Comparison of ENCODE assay signal across 9 cellular contexts in the genomic region with DNA sequence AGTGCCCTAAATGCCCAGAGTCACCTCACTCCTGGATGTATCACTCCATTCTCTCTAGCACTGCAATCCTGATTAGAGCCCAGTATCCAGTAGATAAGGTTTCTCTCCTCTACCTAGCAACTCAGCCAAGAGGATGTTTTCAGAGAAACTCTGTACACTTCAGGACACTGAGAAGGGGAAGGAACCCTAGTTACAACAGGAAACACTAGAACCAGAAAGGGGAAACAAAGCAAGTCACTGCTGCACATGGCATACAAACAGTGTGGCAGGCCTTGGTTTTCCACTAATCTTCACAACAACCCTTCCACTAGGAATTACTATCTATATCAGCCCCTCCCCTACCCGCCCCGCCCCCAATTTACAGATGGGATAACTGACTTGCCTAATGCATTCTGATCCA. TPM values are rescaled to one million over a fixed set of nuclear protein-coding genes. Genes with fewer than 3 reads are reported as not detected.
A peak's percentile ranks its signal among the peaks of the same experiment; 100 is the strongest.
DNase-seq lines count a peak whose midpoint lies in the region; ATAC-seq and TF ChIP-seq lines count a peak whose summit lies in the region.
"Had no signal": no experiment of that assay in that cellular context is flagged by ENCODE, and none has a peak within 500 bp of the region (broad histone marks: within the 10 kb centered on the region; RNA-seq: fewer than 3 reads in every experiment).

No MANE protein-coding gene starts in this region.

- H3K18ac ChIP-seq in mesenchymal stem cell (ENCODE audit: low read depth in 1 of 2, low read length in 2 of 2): no peak overlapping the region

- peaks cover 34 to 63% (median 55%) of the 10 kb centered on the region in 4 donors for H3K4me1 Mint-ChIP-seq in CD4-positive, CD25-positive, alpha-beta regulatory T cell
- H3K4me1 Mint-ChIP-seq in HFFc6 (ENCODE audit: low read depth): peaks cover 36% of the 10 kb centered on the region
- H3K4me1 Mint-ChIP-seq in WTC11: peaks cover 8% of the 10 kb centered on the region; the same call in 1 of the 2 replicates

- no peak overlapping the region for H3K14ac ChIP-seq in mesenchymal stem cell (ENCODE audit: low read length in 2 of 2)

- no peak overlapping the region for H4K8ac ChIP-seq in mesenchymal stem cell (ENCODE audit: low read length)

- POLR2A ChIA-PET in WTC11 (lab: Charles Lee): no interaction called here

- peaks cover 7% of the 10 kb centered on the region for H3K27me3 Mint-ChIP-seq in CD4-positive, CD25-positive, alpha-beta regulatory T cell
- H3K27me3 Mint-ChIP-seq in HFFc6 (ENCODE audit: insufficient read depth): no peaks in the 10 kb centered on the region
- H3K27me3 Mint-ChIP-seq in WTC11 (ENCODE audit: low read depth): no peaks in the 10 kb centered on the region

- H2BK120ac ChIP-seq in mesenchymal stem cell (ENCODE audit: low read depth, low read length): no peak overlapping the region

- peaks cover 10% of the 10 kb centered on the region for H3K36me3 ChIP-seq in CD4-positive, CD25-positive, alpha-beta regulatory T cell (ENCODE audit: control insufficient read depth, insufficient read depth, low read length)
- H3K36me3 ChIP-seq in mesenchymal stem cell (ENCODE audit: control insufficient read depth in 1 of 2, insufficient read depth in 2 of 2, low read depth in 1 of 2, low read length in 2 of 2): peaks cover 5 to 27% of the 10 kb centered on the region in 2 experiments

- WGBS in mesenchymal stem cell: no CpG with 5 or more reads among the region's 2 CpGs

- H3K27ac Mint-ChIP-seq in CD4-positive, CD25-positive, alpha-beta regulatory T cell: peak overlapping the region in 2 of 3 donors; percentile 34 to 54
- H3K27ac Mint-ChIP-seq in HFFc6: peak overlapping the region; percentile 44
- H3K27ac Mint-ChIP-seq in WTC11: no peak overlapping the region

- peaks cover 13% of the 10 kb centered on the region for H3K79me1 ChIP-seq in mesenchymal stem cell (replicated peaks; ENCODE audit: low read length, poor library complexity, severe bottlenecking)

- peak overlapping the region; percentile 95 to 99 (median 98) for H3K4me3 Mint-ChIP-seq in CD4-positive, CD25-positive, alpha-beta regulatory T cell
- peak overlapping the region; percentile 93 for H3K4me3 Mint-ChIP-seq in HFFc6
- peak overlapping the region; percentile 86; the same call in 1 of the 2 replicates for H3K4me3 Mint-ChIP-seq in WTC11

- no peak overlapping the region for H2BK12ac ChIP-seq in mesenchymal stem cell (ENCODE audit: low read length in 2 of 2)

- ATAC-seq in CD4-positive, CD25-positive, alpha-beta regulatory T cell (ENCODE audit: low read depth in 2 of 2): no peak
- ATAC-seq in WTC11 (no peak), GM18502 (IDR thresholded peaks at IDR 0.05; ENCODE audit: poor library complexity, unreplicated experiment) (no peak), HG03139 (IDR thresholded peaks at IDR 0.05; ENCODE audit: unreplicated experiment) (no peak)

- H4K91ac ChIP-seq in mesenchymal stem cell (ENCODE audit: low read length): peak overlapping the region; percentile 27

- DNase-seq in CD4-positive, CD25-positive, alpha-beta regulatory T cell: peak in 1 of 3 donors; percentile 37
- DNase-seq in HFFc6: no peak
- no peak for DNase-seq in WTC11 (ENCODE audit: low spot score)
- no peak for DNase-seq in mesenchymal stem cell
- DNase-seq in A172 (ENCODE audit: low spot score): no peak
- DNase-seq in C1 segment of cervical spinal cord (lab: John Stamatoyannopoulos, UW): no peak

- no peaks in the 10 kb centered on the region for H3K27me3 ChIP-seq in CD4-positive, CD25-positive, alpha-beta regulatory T cell (ENCODE audit: control insufficient read depth, insufficient read depth, low read length)
- no peaks in the 10 kb centered on the region for H3K27me3 ChIP-seq in mesenchymal stem cell (ENCODE audit: control insufficient read depth in 1 of 2, insufficient read depth in 1 of 2, low read length in 2 of 2)
- H3K27me3 ChIP-seq: ascending aorta had no signal

- H2AFZ ChIP-seq in mesenchymal stem cell (ENCODE audit: low read depth, low read length): no peak overlapping the region

- no peak overlapping the region for H3K4ac ChIP-seq in mesenchymal stem cell (ENCODE audit: low read depth in 1 of 2, low read length in 2 of 2)

- H3K4me2 ChIP-seq in mesenchymal stem cell (ENCODE audit: low read length, poor library complexity, severe bottlenecking): no peak overlapping the region

- no peaks in the 10 kb centered on the region for H3K9me3 ChIP-seq in CD4-positive, CD25-positive, alpha-beta regulatory T cell (ENCODE audit: control insufficient read depth in 2 of 2, low read length in 2 of 2)
- H3K9me3 ChIP-seq in mesenchymal stem cell (ENCODE audit: control insufficient read depth, low read length): no peaks in the 10 kb centered on the region
- H3K9me3 ChIP-seq: ascending aorta had no signal

- no peak overlapping the region for H3K27ac ChIP-seq in CD4-positive, CD25-positive, alpha-beta regulatory T cell (ENCODE audit: insufficient read depth, low read length, poor library complexity, severe bottlenecking)
- H3K27ac ChIP-seq in mesenchymal stem cell (ENCODE audit: low read length, poor library complexity, severe bottlenecking): no peak overlapping the region
- H3K27ac ChIP-seq: ascending aorta had no signal

- CTCF ChIA-PET in WTC11 (lab: Charles Lee): interaction anchor here (1.1 kb wide), 1 partner anchor 224 kb away, joined by 3 read pairs; no protein-coding TSS in a partner anchor

- H2BK15ac ChIP-seq in mesenchymal stem cell (ENCODE audit: low read depth, poor library complexity, severe bottlenecking): no peak overlapping the region

- no peak overlapping the region for H2BK5ac ChIP-seq in mesenchymal stem cell (ENCODE audit: low read depth, low read length, poor library complexity, severe bottlenecking)

- peaks cover 9% of the 10 kb centered on the region for H3K36me3 Mint-ChIP-seq in CD4-positive, CD25-positive, alpha-beta regulatory T cell
- peaks cover 6% of the 10 kb centered on the region for H3K36me3 Mint-ChIP-seq in HFFc6 (ENCODE audit: low read depth)
- H3K36me3 Mint-ChIP-seq in WTC11: peaks cover 6% of the 10 kb centered on the region

- no peak overlapping the region for H3K23ac ChIP-seq in mesenchymal stem cell (ENCODE audit: low read length in 2 of 2)

- peaks cover 32% of the 10 kb centered on the region for H3K4me1 ChIP-seq in CD4-positive, CD25-positive, alpha-beta regulatory T cell (ENCODE audit: control insufficient read depth, insufficient read depth, low read length, poor library complexity, severe bottlenecking)
- H3K4me1 ChIP-seq in mesenchymal stem cell (ENCODE audit: control insufficient read depth, insufficient read depth, low read depth, low read length): peaks cover 2% of the 10 kb centered on the region

- no peak overlapping the region for H3K9ac ChIP-seq in mesenchymal stem cell (ENCODE audit: low read length)

- H3K4me3 ChIP-seq in CD4-positive, CD25-positive, alpha-beta regulatory T cell (ENCODE audit: low read depth, low read length): peak overlapping the region; percentile 99
- peak overlapping the region in 1 of 2 experiments; percentile 98 for H3K4me3 ChIP-seq in mesenchymal stem cell (ENCODE audit: insufficient read depth in 1 of 2, low read depth in 1 of 2, low read length in 2 of 2)

- H2AK5ac ChIP-seq in mesenchymal stem cell (ENCODE audit: low read length, severe bottlenecking): no peak overlapping the region

- no peaks in the 10 kb centered on the region for H3K9me3 Mint-ChIP-seq in CD4-positive, CD25-positive, alpha-beta regulatory T cell
- H3K9me3 Mint-ChIP-seq in HFFc6 (no peaks in the 10 kb centered on the region), WTC11 (no peaks in the 10 kb centered on the region)

- no peak for TF ChIP-seq CTCF in HFFc6 (IDR thresholded peaks at IDR 0.05)
- TF ChIP-seq CTCF in WTC11 (IDR thresholded peaks at IDR 0.05): no peak

TF ChIP-seq in WTC11, 78 proteins besides CTCF, POLR2A, EP300 and RAD21 (continues in another document):
- no peak for TF ChIP-seq ARID4B (CRISPR knock-in tag; IDR thresholded peaks at IDR 0.05; ENCODE audit: borderline replicate concordance)

RNA-seq across cellular contexts. Expression of gene FAM204A, which starts 1.6 kb away (rescaled TPM):
- total RNA-seq in CD4-positive, CD25-positive, alpha-beta regulatory T cell: 62.0 TPM
- polyA plus RNA-seq in CD4-positive, CD25-positive, alpha-beta regulatory T cell: 100 to 1,000 TPM; 100 to 141 (median 125) TPM
- 10 to 100 TPM; 50.8 to 69.4 (median 60.6) TPM for total RNA-seq in HFFc6 (2021; fragmentation: NEBNext Ultra II Directional; extraction: Animal tissue kit (Norgen Biotek cat#: 25700))
- 33.3 to 36.7 TPM (median 36.1 TPM) in 3 replicates for total RNA-seq in WTC11 (2021)
- 85.5 TPM for polyA plus RNA-seq in mesenchymal stem cell (2013, experiment 1 of 2)
- 88.4 TPM for polyA plus RNA-seq in mesenchymal stem cell (2013, experiment 2 of 2)
- total RNA-seq in A172 (2014; rRNA removed; shearing (Covaris generic)): 160 and 233 TPM in 2 replicates
